Comparison of ENCODE assay signal across 11 cellular contexts in the genomic region with DNA sequence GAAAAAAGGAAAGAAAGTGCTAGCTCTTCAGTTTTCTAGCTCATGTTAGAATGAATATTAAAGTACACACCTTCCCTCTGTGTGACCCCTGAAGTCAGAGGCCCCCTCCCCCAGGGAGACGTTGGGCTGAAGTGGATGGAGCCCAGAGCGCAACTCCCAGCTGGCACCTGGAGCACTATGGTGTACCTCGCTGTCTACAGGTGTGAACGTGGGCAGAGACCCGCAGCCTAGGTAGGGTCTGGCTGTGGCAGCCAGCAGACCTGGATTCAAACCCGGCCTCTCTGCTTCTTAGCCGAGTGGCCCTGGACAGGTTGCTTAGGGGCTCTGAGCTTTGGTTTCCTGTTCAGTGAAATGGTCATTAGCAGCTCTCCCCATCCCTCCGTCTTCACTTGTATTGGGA. TPM values are rescaled to one million over a fixed set of nuclear protein-coding genes. Genes with fewer than 3 reads are reported as not detected.
"Had no signal": no experiment of that assay in that cellular context is flagged by ENCODE, and none has a peak within 500 bp of the region (broad histone marks: within the 10 kb centered on the region; RNA-seq: fewer than 3 reads in every experiment).

No MANE protein-coding gene starts in this region.

- H3K36me3 ChIP-seq: HAP-1 had no signal

- H3K4me1 Mint-ChIP-seq: IgD-negative memory B cell had no signal

- DNase-seq: GM23248, GOT3, HFFc6 had no signal

- H3K9me3 Mint-ChIP-seq: HFFc6, IgD-negative memory B cell had no signal

- H3K9me3 ChIP-seq: HAP-1 had no signal

- H3K4me3 Mint-ChIP-seq: HFFc6, IgD-negative memory B cell had no signal

- ATAC-seq: HCT116 had no signal

- H3K27ac Mint-ChIP-seq: HFFc6, IgD-negative memory B cell had no signal

- H3K27ac ChIP-seq: GM23248, HL-60 had no signal

- H3K36me3 Mint-ChIP-seq: IgD-negative memory B cell had no signal

- H3K4me3 ChIP-seq: GM23248, HAP-1 had no signal

- H2AFZ ChIP-seq: GM23248 had no signal

- H3K27me3 Mint-ChIP-seq: IgD-negative memory B cell had no signal

- H3K4me1 ChIP-seq: HAP-1 had no signal

- H3K9ac ChIP-seq: GM23248 had no signal

RNA-seq across cellular contexts. Expression of a gene that starts 12.9 kb away (rescaled TPM):
- total RNA-seq: GM23248, H4, H7, HepG2, HFFc6, HT1080 had no signal
- polyA plus RNA-seq: HepG2, IgD-negative memory B cell had no signal

RNA-seq across cellular contexts. Expression of a gene that starts 22.0 kb away (rescaled TPM):
- total RNA-seq: GM23248, H4, H7, HepG2, HT1080 had no signal
- polyA plus RNA-seq: IgD-negative memory B cell had no signal

RNA-seq across cellular contexts. Expression of a gene that starts 49.7 kb away (rescaled TPM):
- total RNA-seq: GM23248, HepG2, HFFc6, HT1080 had no signal
- polyA plus RNA-seq: GM23248, HepG2 had no signal
